8 cellular contexts compared by ENCODE assay signal in the genomic region with DNA sequence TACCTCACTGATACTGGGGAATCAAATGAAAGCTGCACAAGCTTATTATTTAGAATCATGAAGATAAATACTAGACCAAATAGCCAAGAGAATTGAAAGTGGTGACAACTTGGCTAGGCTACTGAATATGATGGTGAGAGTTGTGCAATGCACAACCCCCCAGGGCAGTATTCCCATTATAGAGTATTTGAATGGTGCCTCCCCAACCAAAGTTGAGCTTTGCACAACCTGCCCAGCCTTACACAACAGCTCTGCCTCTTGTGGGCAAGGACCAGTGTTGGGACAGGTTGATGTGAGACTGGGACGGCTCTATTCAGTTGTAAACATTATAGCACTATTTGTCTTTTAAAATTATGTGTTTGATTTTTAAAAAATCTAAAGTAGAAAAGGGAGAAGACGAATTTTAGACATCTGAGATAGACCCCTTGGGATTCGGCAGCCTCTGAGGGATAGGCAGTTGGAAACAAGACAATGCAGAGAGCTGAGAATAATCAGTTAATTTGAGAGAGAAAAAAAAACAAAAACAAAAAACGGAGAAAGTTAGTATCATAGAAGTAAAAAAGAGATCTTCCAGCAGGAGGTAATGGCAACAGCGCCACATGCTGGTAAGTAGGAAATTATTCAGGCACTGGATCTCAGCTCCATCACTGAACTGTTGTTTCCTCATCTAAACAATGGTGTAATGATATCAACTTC.
DNase-seq lines count a peak whose midpoint lies in the region; ATAC-seq, FAIRE-seq and TF ChIP-seq lines count a peak whose summit lies in the region.

No MANE protein-coding gene starts in this region.

- no peak overlapping the region for H3K27ac Mint-ChIP-seq in stimulated activated naive B cell treated with anti-CD40 and anti-IgM and Interleukin-4, amounts not matched to agents 10 μg/mL and 1 μg/mL and 100 μg/mL, for 72 hours

- H3K36me3 ChIP-seq in bronchial epithelial cell (ENCODE audit: control insufficient read depth, insufficient read depth, low read length): no peaks in the 10 kb centered on the region

- H3K4me3 Mint-ChIP-seq in stimulated activated naive B cell treated with anti-CD40 and anti-IgM and Interleukin-4, amounts not matched to agents 10 μg/mL and 1 μg/mL and 100 μg/mL, for 72 hours: peak overlapping the region in 1 of 2 donors; percentile 41

- H3K9me3 Mint-ChIP-seq in stimulated activated naive B cell treated with anti-CD40 and anti-IgM and Interleukin-4, amounts not matched to agents 10 μg/mL and 1 μg/mL and 100 μg/mL, for 72 hours: no peaks in the 10 kb centered on the region

- FAIRE-seq in bronchial epithelial cell (lab: Jason Lieb, UNC): no peak

- H3K4me3 ChIP-seq in bronchial epithelial cell (ENCODE audit: low read depth, low read length): no peak overlapping the region

- H3K27me3 ChIP-seq in bronchial epithelial cell (ENCODE audit: control insufficient read depth, insufficient read depth, low read length): no peaks in the 10 kb centered on the region

- H3K36me3 Mint-ChIP-seq in stimulated activated naive B cell treated with anti-CD40 and anti-IgM and Interleukin-4, amounts not matched to agents 10 μg/mL and 1 μg/mL and 100 μg/mL, for 72 hours: no peaks in the 10 kb centered on the region

- peak; percentile 81 for TF ChIP-seq CTCF in bronchial epithelial cell (IDR thresholded peaks at IDR 0.05; ENCODE audit: insufficient read depth, low read length, severe bottlenecking)

- DNase-seq in activated CD4-positive, CD25-positive, alpha-beta regulatory T cell treated with anti-CD3 and anti-CD28 coated beads, Interleukin-2, amount 50 U/mL, for 16 hours (ENCODE audit: low read depth, low spot score): peak; percentile 31
- no peak for DNase-seq in activated CD4-positive, CD25-positive, alpha-beta regulatory T cell treated with anti-CD3 and anti-CD28 coated beads, Interleukin-2, amount 50 U/mL, for 72 hours
- peak; percentile 48 for DNase-seq in NCI-H1105 (lab: John Stamatoyannopoulos, UW)
- DNase-seq in T follicular helper cell (ENCODE audit: low read depth): peak; percentile 42
- peak; percentile 39 for DNase-seq in bronchial epithelial cell (ENCODE audit: low read depth)
- peak; percentile 57 for DNase-seq in left kidney (ENCODE audit: low read depth, low spot score)
- DNase-seq in stimulated activated naive B cell treated with anti-CD40 and anti-IgM and Interleukin-4, amounts not matched to agents 10 μg/mL and 1 μg/mL and 100 μg/mL, for 72 hours: no peak

- H3K27me3 Mint-ChIP-seq in stimulated activated naive B cell treated with anti-CD40 and anti-IgM and Interleukin-4, amounts not matched to agents 10 μg/mL and 1 μg/mL and 100 μg/mL, for 72 hours: peaks cover 21 to 28% of the 10 kb centered on the region in 2 donors

- H3K4me1 Mint-ChIP-seq in stimulated activated naive B cell treated with anti-CD40 and anti-IgM and Interleukin-4, amounts not matched to agents 10 μg/mL and 1 μg/mL and 100 μg/mL, for 72 hours: peaks cover 0 to 16% of the 10 kb centered on the region in 2 donors

- ATAC-seq in stimulated activated naive B cell treated with anti-CD40 and anti-IgM and Interleukin-4, amounts not matched to agents 10 μg/mL and 1 μg/mL and 100 μg/mL, for 72 hours (replicated peaks): peak; percentile 65 to 68
- no peak for ATAC-seq in GM19463 (IDR thresholded peaks at IDR 0.05; ENCODE audit: unreplicated experiment)

Comparison
In these comparisons a context has a peak if more than half of its experiments do, and no peak if none do; other contexts are left out.
1. DNase-seq: peak in activated CD4-positive, CD25-positive, alpha-beta regulatory T cell treated with anti-CD3 and anti-CD28 coated beads, Interleukin-2, amount 50 U/mL, for 16 hours (single experiment), NCI-H1105 (single experiment), T follicular helper cell (single experiment), bronchial epithelial cell (single experiment) and left kidney (single experiment); none in activated CD4-positive, CD25-positive, alpha-beta regulatory T cell treated with anti-CD3 and anti-CD28 coated beads, Interleukin-2, amount 50 U/mL, for 72 hours (single experiment) and stimulated activated naive B cell treated with anti-CD40 and anti-IgM and Interleukin-4, amounts not matched to agents 10 μg/mL and 1 μg/mL and 100 μg/mL, for 72 hours (single experiment).